In the genomic region with DNA sequence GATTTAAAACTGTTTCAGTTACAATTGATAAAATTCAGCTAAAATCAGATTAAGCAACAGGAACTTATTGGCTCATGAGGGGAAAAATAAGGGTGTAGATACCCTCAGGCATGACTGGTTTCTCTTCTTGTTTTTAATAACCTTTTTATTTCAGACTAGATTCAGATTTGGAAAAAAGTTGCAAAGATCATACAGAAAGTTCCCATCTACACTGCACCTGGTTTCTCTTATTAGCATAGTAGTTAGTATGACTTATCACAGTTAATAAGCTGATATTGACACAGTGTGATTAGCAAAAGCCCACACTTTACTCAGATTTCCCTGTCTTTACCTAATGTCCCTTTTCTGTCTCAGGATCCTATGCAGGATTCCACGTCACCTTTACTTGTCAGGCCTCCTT, we compare ENCODE assay signal across 20 cellular contexts. TPM values are rescaled to one million over a fixed set of nuclear protein-coding genes. Genes with fewer than 3 reads are reported as not detected.
DNase-seq lines count a peak whose midpoint lies in the region; TF ChIP-seq lines count a peak whose summit lies in the region.
"Had no signal": no experiment of that assay in that cellular context is flagged by ENCODE, and none has a peak within 500 bp of the region (broad histone marks: within the 10 kb centered on the region; RNA-seq: fewer than 3 reads in every experiment).

No MANE protein-coding gene starts in this region.

- H3K27ac Mint-ChIP-seq in endodermal cell, result peak overlapping the region; percentile 87
- H3K27ac Mint-ChIP-seq: CD4-positive, alpha-beta memory T cell had no signal

- H3K4me1 ChIP-seq in HUES48 (ENCODE audit: control insufficient read depth, insufficient read depth, low read length) (no peaks in the 10 kb centered on the region), OCI-LY3 (ENCODE audit: low read length) (peaks cover 29% of the 10 kb centered on the region), endodermal cell (ENCODE audit: control insufficient read depth, insufficient read depth, low read length) (peaks cover 3% of the 10 kb centered on the region)
- H3K4me1 ChIP-seq: Caco-2 had no signal

- H3K4me2 ChIP-seq in OCI-LY3 (ENCODE audit: low read length), result peak overlapping the region; percentile 53

- H3K27me3 Mint-ChIP-seq in endodermal cell (ENCODE audit: insufficient read depth), result peaks cover 4% of the 10 kb centered on the region

- H3K9ac ChIP-seq in HUES48 (ENCODE audit: low read depth, low read length) (no peak overlapping the region), OCI-LY3 (ENCODE audit: low read length) (peak overlapping the region; percentile 49; the same call in 1 of the 2 replicates), endodermal cell (ENCODE audit: extremely low read depth, low read length, poor library complexity, severe bottlenecking) (peak overlapping the region; percentile 52)
- H3K9ac ChIP-seq: GM23248 had no signal

- no peak for DNase-seq in endodermal cell
- DNase-seq in kidney tubule cell (ENCODE audit: low spot score), result no peak
- DNase-seq in NCI-H1048 (lab: John Stamatoyannopoulos, UW), result no peak
- DNase-seq in GM10266 (ENCODE audit: extremely low spot score), result no peak
- DNase-seq in amniotic stem cell (lab: John Stamatoyannopoulos, UW), result no peak
- DNase-seq: C1 segment of cervical spinal cord; Caco-2; CD4-positive, alpha-beta memory T cell; DMS153; DND-41; GM23248; H7; HCEC 1CT had no signal

- H3K27me3 ChIP-seq in HUES48 (ENCODE audit: control insufficient read depth, insufficient read depth, low read length) (no peaks in the 10 kb centered on the region), OCI-LY3 (ENCODE audit: low read depth, low read length) (no peaks in the 10 kb centered on the region), endodermal cell (ENCODE audit: control insufficient read depth, insufficient read depth, low read length, poor library complexity, severe bottlenecking) (no peaks in the 10 kb centered on the region)

- no peak overlapping the region for H2AFZ ChIP-seq in OCI-LY3 (ENCODE audit: low read depth, low read length)
- H2AFZ ChIP-seq: GM23248 had no signal

- peaks cover 48% of the 10 kb centered on the region for H3K9me3 Mint-ChIP-seq in endodermal cell

- WGBS in endodermal cell (ENCODE audit: insufficient coverage in 1 of 2, insufficient read length in 1 of 2), 2 experiments, result 82 to 100% methylated on average over 1 of the region's 1 CpG

- H3K36me3 ChIP-seq in HUES48 (ENCODE audit: control insufficient read depth, insufficient read depth, low read length) (no peaks in the 10 kb centered on the region), OCI-LY3 (replicated peaks; ENCODE audit: low read depth, low read length) (peaks cover 23% of the 10 kb centered on the region), endodermal cell (ENCODE audit: control insufficient read depth, insufficient read depth, low read length) (no peaks in the 10 kb centered on the region)

- TF ChIP-seq CTCF in OCI-LY3 (IDR thresholded peaks at IDR 0.05; ENCODE audit: low read depth, low read length) (no peak), endodermal cell (conservative IDR thresholded peaks at IDR 0.05) (no peak), GM10266 (IDR thresholded peaks at IDR 0.05; ENCODE audit: control insufficient read depth, insufficient read depth, low read depth, missing control alignments) (no peak)

- peak overlapping the region; percentile 24 for H3K4me3 Mint-ChIP-seq in endodermal cell
- H3K4me3 Mint-ChIP-seq: CD4-positive, alpha-beta memory T cell had no signal

- H3K4me3 ChIP-seq in HUES48 (ENCODE audit: low read depth, low read length), result no peak overlapping the region
- H3K4me3 ChIP-seq in OCI-LY3 (ENCODE audit: low read length), result peak overlapping the region; percentile 10
- H3K4me3 ChIP-seq in endodermal cell (ENCODE audit: low read length), result peak overlapping the region; percentile 63
- H3K4me3 ChIP-seq: GM12878, GM23248 had no signal

- H3K4me1 Mint-ChIP-seq in endodermal cell, result peaks cover 13% of the 10 kb centered on the region
- H3K4me1 Mint-ChIP-seq: CD4-positive, alpha-beta memory T cell had no signal

- H3K27ac ChIP-seq in HUES48 (ENCODE audit: low read depth, low read length) (peak overlapping the region; percentile 62), OCI-LY3 (ENCODE audit: low read length) (peak overlapping the region; percentile 93), endodermal cell (ENCODE audit: low read depth, low read length) (peak overlapping the region; percentile 6)
- H3K27ac ChIP-seq: GM23248 had no signal

- no peaks in the 10 kb centered on the region for H3K79me2 ChIP-seq in OCI-LY3 (ENCODE audit: low read length)

- peaks cover 5% of the 10 kb centered on the region for H3K36me3 Mint-ChIP-seq in endodermal cell (ENCODE audit: low read depth)
- H3K36me3 Mint-ChIP-seq: CD4-positive, alpha-beta memory T cell had no signal

- H3K9me3 ChIP-seq in HUES48 (ENCODE audit: control insufficient read depth, insufficient read depth, low read length), result 0 out of 2 replicates have a peak, but pooled peaks cover 3% of the 10 kb centered on the region
- H3K9me3 ChIP-seq in OCI-LY3 (ENCODE audit: insufficient read depth, low read length), result peaks cover 32% of the 10 kb centered on the region
- H3K9me3 ChIP-seq in endodermal cell (ENCODE audit: control insufficient read depth, low read length), result peaks cover 48% of the 10 kb centered on the region

- no peaks in the 10 kb centered on the region for H4K20me1 ChIP-seq in OCI-LY3 (ENCODE audit: insufficient read depth, low read length)

RNA-seq across cellular contexts. Expression of gene HTR5A, which starts 53.3 kb away (rescaled TPM):
- under 1 TPM; 0.11 to 0.46 TPM for total RNA-seq in endodermal cell
- not detected for polyA plus RNA-seq in endodermal cell (2013, experiment 1 of 2)
- polyA plus RNA-seq in endodermal cell (2013, experiment 2 of 2), result not detected
- total RNA-seq: A172; A673; Caco-2; CD4-positive, alpha-beta memory T cell; GM12878; GM23248; H1; H7 had no signal
- polyA plus RNA-seq: BJ; CD4-positive, alpha-beta memory T cell; GM12878; GM23248 had no signal

Comparison
In these comparisons a context has a peak if more than half of its experiments do, and no peak if none do; other contexts are left out.
1. H3K27ac ChIP-seq: peak in every context shown above with its lines; median percentile 93 in OCI-LY3; 62 in HUES48; 6 in endodermal cell.